Comparison of ENCODE assay signal across 1 cellular context in the genomic region with DNA sequence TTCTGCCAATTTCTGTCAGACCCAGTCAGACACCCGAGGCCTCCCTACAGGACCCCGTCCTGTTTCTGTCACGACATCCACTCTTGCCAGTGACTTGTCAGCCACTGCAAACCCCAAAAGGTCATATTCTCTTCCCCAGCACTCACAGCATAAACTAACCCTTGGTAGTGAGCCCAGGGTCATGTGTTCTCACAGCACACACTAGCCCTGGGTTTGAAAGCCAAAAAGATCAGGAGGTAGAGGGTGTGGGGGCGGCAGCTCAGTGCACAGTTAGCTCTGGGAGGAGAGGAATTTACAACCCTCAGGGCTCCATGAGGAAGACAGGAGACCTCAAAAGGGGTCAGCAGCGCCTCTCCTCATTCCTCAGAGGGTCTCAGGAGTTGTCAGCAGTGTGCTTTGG.
TF ChIP-seq lines count a peak whose summit lies in the region.

No MANE protein-coding gene starts in this region.

TF ChIP-seq in IMR-90, 13 proteins besides CTCF, POLR2A, EP300 and RAD21:
- TF ChIP-seq, protein P1, sequence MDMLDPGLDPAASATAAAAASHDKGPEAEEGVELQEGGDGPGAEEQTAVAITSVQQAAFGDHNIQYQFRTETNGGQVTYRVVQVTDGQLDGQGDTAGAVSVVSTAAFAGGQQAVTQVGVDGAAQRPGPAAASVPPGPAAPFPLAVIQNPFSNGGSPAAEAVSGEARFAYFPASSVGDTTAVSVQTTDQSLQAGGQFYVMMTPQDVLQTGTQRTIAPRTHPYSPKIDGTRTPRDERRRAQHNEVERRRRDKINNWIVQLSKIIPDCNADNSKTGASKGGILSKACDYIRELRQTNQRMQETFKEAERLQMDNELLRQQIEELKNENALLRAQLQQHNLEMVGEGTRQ (IDR thresholded peaks at IDR 0.05; ENCODE audit: low read depth, low read length), result 0 out of 2 replicates have a peak, but pooled peaks have one; percentile 13
- TF ChIP-seq NFE2L2 (IDR thresholded peaks at IDR 0.05; ENCODE audit: low read depth, low read length), result no peak
